23 cellular contexts compared by ENCODE assay signal in genomic region chr7:37430126-37430525, GRCh38.
"Had no signal": no experiment of that assay in that cellular context is flagged by ENCODE, and none has a peak within 500 bp of the region (broad histone marks: within the 10 kb centered on the region; RNA-seq: fewer than 3 reads in every experiment).

No MANE protein-coding gene starts in this region.

- ATAC-seq: K562 had no signal

- H3K9me3 Mint-ChIP-seq: IgD-negative memory B cell had no signal

- H3K27ac ChIP-seq: HL-60, KMS-11 had no signal

- H3K9me3 ChIP-seq: SK-N-SH had no signal

- H3K9ac ChIP-seq: KMS-11, SK-N-SH had no signal

- H3K4me2 ChIP-seq: KMS-11, SK-N-SH had no signal

- H3K9me2 ChIP-seq: SK-N-SH had no signal

- DNase-seq: Kasumi-1, MV-4-11, NCI-H1048, NCI-H1105 treated with DMSO at 0.1 percent for 48 hours, NCI-H1417 treated with DMSO at 0.1 percent for 48 hours, NCI-H146, NCI-H1694 treated with DMSO at 0.1 percent for 48 hours, NCI-H1930, NCI-H2081 treated with DMSO at 0.1 percent for 48 hours, NCI-H2171, NCI-H226, NCI-H446, NCI-H510A, NCI-H524 treated with DMSO at 0.1 percent for 48 hours, NCI-H69, NCI-H774, RPMI8226, SHP77, SK-N-SH had no signal

- H3K4me3 ChIP-seq: K562 had no signal

- H3K27me3 Mint-ChIP-seq: IgD-negative memory B cell had no signal
